Comparison of ENCODE assay signal across 2 cellular contexts in the genomic region with DNA sequence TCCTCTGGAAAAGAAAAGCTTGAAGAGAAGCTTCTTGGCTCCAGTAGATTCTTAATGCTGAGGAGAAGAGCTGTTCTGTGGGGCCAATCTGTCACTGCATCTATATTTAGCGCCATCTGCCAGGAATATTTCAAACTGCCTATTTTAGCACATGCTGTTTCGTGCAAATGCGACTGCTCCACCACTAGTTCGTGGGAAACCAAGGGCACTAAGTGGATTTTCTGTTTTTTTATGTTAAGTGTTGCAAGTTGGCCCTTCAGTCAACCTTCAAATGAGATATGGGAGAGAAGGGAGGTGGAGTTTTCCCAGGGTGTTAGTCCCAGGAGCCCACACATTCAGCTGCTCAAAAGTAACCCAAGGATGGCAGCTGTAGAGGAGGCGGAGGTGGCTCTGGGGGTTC.
TF ChIP-seq lines count a peak whose summit lies in the region.

No MANE protein-coding gene starts in this region.

TF ChIP-seq in A549, 52 proteins besides CTCF, POLR2A, EP300 and RAD21 (continued from another document):
- TF ChIP-seq, protein P1, sequence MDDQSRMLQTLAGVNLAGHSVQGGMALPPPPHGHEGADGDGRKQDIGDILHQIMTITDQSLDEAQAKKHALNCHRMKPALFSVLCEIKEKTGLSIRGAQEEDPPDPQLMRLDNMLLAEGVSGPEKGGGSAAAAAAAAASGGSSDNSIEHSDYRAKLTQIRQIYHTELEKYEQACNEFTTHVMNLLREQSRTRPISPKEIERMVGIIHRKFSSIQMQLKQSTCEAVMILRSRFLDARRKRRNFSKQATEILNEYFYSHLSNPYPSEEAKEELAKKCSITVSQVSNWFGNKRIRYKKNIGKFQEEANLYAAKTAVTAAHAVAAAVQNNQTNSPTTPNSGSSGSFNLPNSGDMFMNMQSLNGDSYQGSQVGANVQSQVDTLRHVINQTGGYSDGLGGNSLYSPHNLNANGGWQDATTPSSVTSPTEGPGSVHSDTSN (IDR thresholded peaks at IDR 0.05) = no peak
- TF ChIP-seq, protein P2, sequence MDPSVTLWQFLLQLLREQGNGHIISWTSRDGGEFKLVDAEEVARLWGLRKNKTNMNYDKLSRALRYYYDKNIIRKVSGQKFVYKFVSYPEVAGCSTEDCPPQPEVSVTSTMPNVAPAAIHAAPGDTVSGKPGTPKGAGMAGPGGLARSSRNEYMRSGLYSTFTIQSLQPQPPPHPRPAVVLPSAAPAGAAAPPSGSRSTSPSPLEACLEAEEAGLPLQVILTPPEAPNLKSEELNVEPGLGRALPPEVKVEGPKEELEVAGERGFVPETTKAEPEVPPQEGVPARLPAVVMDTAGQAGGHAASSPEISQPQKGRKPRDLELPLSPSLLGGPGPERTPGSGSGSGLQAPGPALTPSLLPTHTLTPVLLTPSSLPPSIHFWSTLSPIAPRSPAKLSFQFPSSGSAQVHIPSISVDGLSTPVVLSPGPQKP (IDR thresholded peaks at IDR 0.05; ENCODE audit: low read depth, low read length) = no peak
- TF ChIP-seq RARB (CRISPR knock-in tag; IDR thresholded peaks at IDR 0.05) (no peak), BHLHE40 (IDR thresholded peaks at IDR 0.05; ENCODE audit: low read depth, low read length) (no peak), FOXS1 (CRISPR knock-in tag; IDR thresholded peaks at IDR 0.05) (no peak), GATA3 (IDR thresholded peaks at IDR 0.05; ENCODE audit: borderline replicate concordance) (no peak), CEBPB (IDR thresholded peaks at IDR 0.05) (no peak), PHF8 (IDR thresholded peaks at IDR 0.05; ENCODE audit: borderline replicate concordance, low read depth) (no peak), RFX5 (IDR thresholded peaks at IDR 0.05) (no peak), KDM1A (IDR thresholded peaks at IDR 0.05; ENCODE audit: low read depth) (no peak), MYC (IDR thresholded peaks at IDR 0.05; ENCODE audit: borderline replicate concordance, low read length) (no peak), FOSB (CRISPR knock-in tag; IDR thresholded peaks at IDR 0.05) (no peak), HOXA7 (CRISPR knock-in tag; IDR thresholded peaks at IDR 0.05) (no peak), NR3C1 (IDR thresholded peaks at IDR 0.05) (no peak), ZFP36 (IDR thresholded peaks at IDR 0.05; ENCODE audit: borderline replicate concordance, partially characterized antibody) (no peak)
- TF ChIP-seq, protein P3, sequence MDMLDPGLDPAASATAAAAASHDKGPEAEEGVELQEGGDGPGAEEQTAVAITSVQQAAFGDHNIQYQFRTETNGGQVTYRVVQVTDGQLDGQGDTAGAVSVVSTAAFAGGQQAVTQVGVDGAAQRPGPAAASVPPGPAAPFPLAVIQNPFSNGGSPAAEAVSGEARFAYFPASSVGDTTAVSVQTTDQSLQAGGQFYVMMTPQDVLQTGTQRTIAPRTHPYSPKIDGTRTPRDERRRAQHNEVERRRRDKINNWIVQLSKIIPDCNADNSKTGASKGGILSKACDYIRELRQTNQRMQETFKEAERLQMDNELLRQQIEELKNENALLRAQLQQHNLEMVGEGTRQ (IDR thresholded peaks at IDR 0.05) = no peak
- TF ChIP-seq, protein P4, sequence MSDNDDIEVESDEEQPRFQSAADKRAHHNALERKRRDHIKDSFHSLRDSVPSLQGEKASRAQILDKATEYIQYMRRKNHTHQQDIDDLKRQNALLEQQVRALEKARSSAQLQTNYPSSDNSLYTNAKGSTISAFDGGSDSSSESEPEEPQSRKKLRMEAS (IDR thresholded peaks at IDR 0.05) = no peak

TF ChIP-seq in HCT116, 20 proteins besides CTCF, POLR2A, EP300 and RAD21 (continued from another document):
- TF ChIP-seq, protein P5, sequence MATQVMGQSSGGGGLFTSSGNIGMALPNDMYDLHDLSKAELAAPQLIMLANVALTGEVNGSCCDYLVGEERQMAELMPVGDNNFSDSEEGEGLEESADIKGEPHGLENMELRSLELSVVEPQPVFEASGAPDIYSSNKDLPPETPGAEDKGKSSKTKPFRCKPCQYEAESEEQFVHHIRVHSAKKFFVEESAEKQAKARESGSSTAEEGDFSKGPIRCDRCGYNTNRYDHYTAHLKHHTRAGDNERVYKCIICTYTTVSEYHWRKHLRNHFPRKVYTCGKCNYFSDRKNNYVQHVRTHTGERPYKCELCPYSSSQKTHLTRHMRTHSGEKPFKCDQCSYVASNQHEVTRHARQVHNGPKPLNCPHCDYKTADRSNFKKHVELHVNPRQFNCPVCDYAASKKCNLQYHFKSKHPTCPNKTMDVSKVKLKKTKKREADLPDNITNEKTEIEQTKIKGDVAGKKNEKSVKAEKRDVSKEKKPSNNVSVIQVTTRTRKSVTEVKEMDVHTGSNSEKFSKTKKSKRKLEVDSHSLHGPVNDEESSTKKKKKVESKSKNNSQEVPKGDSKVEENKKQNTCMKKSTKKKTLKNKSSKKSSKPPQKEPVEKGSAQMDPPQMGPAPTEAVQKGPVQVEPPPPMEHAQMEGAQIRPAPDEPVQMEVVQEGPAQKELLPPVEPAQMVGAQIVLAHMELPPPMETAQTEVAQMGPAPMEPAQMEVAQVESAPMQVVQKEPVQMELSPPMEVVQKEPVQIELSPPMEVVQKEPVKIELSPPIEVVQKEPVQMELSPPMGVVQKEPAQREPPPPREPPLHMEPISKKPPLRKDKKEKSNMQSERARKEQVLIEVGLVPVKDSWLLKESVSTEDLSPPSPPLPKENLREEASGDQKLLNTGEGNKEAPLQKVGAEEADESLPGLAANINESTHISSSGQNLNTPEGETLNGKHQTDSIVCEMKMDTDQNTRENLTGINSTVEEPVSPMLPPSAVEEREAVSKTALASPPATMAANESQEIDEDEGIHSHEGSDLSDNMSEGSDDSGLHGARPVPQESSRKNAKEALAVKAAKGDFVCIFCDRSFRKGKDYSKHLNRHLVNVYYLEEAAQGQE (IDR thresholded peaks at IDR 0.05; ENCODE audit: low read depth) = no peak
- no peak for TF ChIP-seq EGR1 (IDR thresholded peaks at IDR 0.05; ENCODE audit: low read depth)
- no peak for TF ChIP-seq TCF7L2 (IDR thresholded peaks at IDR 0.05; ENCODE audit: borderline replicate concordance, extremely low read depth, insufficient read depth, insufficient read length)
- TF ChIP-seq, protein P4 (IDR thresholded peaks at IDR 0.05) = no peak
- TF ChIP-seq, protein P6, sequence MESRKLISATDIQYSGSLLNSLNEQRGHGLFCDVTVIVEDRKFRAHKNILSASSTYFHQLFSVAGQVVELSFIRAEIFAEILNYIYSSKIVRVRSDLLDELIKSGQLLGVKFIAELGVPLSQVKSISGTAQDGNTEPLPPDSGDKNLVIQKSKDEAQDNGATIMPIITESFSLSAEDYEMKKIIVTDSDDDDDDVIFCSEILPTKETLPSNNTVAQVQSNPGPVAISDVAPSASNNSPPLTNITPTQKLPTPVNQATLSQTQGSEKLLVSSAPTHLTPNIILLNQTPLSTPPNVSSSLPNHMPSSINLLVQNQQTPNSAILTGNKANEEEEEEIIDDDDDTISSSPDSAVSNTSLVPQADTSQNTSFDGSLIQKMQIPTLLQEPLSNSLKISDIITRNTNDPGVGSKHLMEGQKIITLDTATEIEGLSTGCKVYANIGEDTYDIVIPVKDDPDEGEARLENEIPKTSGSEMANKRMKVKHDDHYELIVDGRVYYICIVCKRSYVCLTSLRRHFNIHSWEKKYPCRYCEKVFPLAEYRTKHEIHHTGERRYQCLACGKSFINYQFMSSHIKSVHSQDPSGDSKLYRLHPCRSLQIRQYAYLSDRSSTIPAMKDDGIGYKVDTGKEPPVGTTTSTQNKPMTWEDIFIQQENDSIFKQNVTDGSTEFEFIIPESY (IDR thresholded peaks at IDR 0.05; ENCODE audit: extremely low read depth, insufficient replicate concordance, low read length) = no peak
TF ChIP-seq in HCT116: peak in this region for 0.
